Comparison of ENCODE assay signal across 1 cellular context in the genomic region with DNA sequence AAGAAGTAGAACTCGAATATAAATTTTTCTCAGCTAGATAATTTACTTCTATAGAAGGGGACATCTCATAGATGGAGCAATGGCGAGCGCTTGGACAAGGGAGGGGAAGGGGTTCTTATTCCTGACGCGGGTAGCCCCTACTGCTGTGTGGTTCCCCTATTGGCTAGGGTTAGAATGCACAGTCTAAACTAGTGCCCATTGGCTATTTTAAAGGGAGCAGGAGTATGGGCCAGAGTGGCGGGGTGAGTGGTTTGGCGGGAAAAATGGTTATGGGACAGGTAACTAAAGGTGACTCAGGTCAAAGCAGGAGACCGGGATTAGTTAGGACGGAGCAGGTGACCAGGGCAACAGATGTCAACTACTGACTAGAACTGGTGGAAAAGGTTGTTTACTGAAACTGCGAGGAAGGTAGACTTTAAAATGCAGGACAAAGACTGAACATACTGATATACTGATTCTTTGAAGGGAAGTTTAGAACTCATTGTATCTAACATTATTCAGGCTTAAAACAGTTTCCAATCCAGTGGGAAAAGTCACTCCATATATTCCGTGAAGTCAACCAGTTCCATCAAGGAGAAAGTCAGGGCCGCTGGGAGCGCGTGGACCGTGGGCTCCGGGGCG.
A peak's percentile ranks its signal among the peaks of the same experiment; 100 is the strongest.
TF ChIP-seq lines count a peak whose summit lies in the region.

No MANE protein-coding gene starts in this region.

TF ChIP-seq in K562, 482 proteins besides CTCF, POLR2A, EP300 and RAD21 (continued from another document and continues in another):
- no peak for TF ChIP-seq RERE (CRISPR knock-in tag; IDR thresholded peaks at IDR 0.05; ENCODE audit: borderline replicate concordance)
- no peak for TF ChIP-seq IRF1 (CRISPR knock-in tag; IDR thresholded peaks at IDR 0.05; ENCODE audit: borderline replicate concordance)
- TF ChIP-seq DIDO1 (tag; IDR thresholded peaks at IDR 0.05; ENCODE audit: low read depth) = no peak
- TF ChIP-seq NFRKB (IDR thresholded peaks at IDR 0.05; ENCODE audit: low read depth) = peak; percentile 64; the same call in 1 of the 2 replicates
- TF ChIP-seq POLR2B (IDR thresholded peaks at IDR 0.05; ENCODE audit: low read depth, partially characterized antibody) = no peak
- TF ChIP-seq, protein P1, sequence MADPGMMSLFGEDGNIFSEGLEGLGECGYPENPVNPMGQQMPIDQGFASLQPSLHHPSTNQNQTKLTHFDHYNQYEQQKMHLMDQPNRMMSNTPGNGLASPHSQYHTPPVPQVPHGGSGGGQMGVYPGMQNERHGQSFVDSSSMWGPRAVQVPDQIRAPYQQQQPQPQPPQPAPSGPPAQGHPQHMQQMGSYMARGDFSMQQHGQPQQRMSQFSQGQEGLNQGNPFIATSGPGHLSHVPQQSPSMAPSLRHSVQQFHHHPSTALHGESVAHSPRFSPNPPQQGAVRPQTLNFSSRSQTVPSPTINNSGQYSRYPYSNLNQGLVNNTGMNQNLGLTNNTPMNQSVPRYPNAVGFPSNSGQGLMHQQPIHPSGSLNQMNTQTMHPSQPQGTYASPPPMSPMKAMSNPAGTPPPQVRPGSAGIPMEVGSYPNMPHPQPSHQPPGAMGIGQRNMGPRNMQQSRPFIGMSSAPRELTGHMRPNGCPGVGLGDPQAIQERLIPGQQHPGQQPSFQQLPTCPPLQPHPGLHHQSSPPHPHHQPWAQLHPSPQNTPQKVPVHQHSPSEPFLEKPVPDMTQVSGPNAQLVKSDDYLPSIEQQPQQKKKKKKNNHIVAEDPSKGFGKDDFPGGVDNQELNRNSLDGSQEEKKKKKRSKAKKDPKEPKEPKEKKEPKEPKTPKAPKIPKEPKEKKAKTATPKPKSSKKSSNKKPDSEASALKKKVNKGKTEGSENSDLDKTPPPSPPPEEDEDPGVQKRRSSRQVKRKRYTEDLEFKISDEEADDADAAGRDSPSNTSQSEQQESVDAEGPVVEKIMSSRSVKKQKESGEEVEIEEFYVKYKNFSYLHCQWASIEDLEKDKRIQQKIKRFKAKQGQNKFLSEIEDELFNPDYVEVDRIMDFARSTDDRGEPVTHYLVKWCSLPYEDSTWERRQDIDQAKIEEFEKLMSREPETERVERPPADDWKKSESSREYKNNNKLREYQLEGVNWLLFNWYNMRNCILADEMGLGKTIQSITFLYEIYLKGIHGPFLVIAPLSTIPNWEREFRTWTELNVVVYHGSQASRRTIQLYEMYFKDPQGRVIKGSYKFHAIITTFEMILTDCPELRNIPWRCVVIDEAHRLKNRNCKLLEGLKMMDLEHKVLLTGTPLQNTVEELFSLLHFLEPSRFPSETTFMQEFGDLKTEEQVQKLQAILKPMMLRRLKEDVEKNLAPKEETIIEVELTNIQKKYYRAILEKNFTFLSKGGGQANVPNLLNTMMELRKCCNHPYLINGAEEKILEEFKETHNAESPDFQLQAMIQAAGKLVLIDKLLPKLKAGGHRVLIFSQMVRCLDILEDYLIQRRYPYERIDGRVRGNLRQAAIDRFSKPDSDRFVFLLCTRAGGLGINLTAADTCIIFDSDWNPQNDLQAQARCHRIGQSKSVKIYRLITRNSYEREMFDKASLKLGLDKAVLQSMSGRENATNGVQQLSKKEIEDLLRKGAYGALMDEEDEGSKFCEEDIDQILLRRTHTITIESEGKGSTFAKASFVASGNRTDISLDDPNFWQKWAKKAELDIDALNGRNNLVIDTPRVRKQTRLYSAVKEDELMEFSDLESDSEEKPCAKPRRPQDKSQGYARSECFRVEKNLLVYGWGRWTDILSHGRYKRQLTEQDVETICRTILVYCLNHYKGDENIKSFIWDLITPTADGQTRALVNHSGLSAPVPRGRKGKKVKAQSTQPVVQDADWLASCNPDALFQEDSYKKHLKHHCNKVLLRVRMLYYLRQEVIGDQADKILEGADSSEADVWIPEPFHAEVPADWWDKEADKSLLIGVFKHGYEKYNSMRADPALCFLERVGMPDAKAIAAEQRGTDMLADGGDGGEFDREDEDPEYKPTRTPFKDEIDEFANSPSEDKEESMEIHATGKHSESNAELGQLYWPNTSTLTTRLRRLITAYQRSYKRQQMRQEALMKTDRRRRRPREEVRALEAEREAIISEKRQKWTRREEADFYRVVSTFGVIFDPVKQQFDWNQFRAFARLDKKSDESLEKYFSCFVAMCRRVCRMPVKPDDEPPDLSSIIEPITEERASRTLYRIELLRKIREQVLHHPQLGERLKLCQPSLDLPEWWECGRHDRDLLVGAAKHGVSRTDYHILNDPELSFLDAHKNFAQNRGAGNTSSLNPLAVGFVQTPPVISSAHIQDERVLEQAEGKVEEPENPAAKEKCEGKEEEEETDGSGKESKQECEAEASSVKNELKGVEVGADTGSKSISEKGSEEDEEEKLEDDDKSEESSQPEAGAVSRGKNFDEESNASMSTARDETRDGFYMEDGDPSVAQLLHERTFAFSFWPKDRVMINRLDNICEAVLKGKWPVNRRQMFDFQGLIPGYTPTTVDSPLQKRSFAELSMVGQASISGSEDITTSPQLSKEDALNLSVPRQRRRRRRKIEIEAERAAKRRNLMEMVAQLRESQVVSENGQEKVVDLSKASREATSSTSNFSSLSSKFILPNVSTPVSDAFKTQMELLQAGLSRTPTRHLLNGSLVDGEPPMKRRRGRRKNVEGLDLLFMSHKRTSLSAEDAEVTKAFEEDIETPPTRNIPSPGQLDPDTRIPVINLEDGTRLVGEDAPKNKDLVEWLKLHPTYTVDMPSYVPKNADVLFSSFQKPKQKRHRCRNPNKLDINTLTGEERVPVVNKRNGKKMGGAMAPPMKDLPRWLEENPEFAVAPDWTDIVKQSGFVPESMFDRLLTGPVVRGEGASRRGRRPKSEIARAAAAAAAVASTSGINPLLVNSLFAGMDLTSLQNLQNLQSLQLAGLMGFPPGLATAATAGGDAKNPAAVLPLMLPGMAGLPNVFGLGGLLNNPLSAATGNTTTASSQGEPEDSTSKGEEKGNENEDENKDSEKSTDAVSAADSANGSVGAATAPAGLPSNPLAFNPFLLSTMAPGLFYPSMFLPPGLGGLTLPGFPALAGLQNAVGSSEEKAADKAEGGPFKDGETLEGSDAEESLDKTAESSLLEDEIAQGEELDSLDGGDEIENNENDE (IDR thresholded peaks at IDR 0.05; ENCODE audit: low read depth, low read length) = no peak
- no peak for TF ChIP-seq ELF1 (tag; IDR thresholded peaks at IDR 0.05)
- no peak for TF ChIP-seq UBTF (IDR thresholded peaks at IDR 0.05; ENCODE audit: borderline replicate concordance in 1 of 2, low read depth in 2 of 2, low read length in 2 of 2)
- TF ChIP-seq GATAD2B (IDR thresholded peaks at IDR 0.05; ENCODE audit: borderline replicate concordance) = no peak
- peak; percentile 17; the same call in 1 of the 2 replicates for TF ChIP-seq ARID1B (IDR thresholded peaks at IDR 0.05)
- TF ChIP-seq STAG1 (CRISPR knock-in tag; IDR thresholded peaks at IDR 0.05; ENCODE audit: borderline replicate concordance) = no peak
- TF ChIP-seq, protein P2, sequence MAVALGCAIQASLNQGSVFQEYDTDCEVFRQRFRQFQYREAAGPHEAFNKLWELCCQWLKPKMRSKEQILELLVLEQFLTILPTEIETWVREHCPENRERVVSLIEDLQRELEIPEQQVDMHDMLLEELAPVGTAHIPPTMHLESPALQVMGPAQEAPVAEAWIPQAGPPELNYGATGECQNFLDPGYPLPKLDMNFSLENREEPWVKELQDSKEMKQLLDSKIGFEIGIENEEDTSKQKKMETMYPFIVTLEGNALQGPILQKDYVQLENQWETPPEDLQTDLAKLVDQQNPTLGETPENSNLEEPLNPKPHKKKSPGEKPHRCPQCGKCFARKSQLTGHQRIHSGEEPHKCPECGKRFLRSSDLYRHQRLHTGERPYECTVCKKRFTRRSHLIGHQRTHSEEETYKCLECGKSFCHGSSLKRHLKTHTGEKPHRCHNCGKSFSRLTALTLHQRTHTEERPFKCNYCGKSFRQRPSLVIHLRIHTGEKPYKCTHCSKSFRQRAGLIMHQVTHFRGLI (CRISPR knock-in tag; IDR thresholded peaks at IDR 0.05) = no peak
- no peak for TF ChIP-seq ZBTB17 (CRISPR knock-in tag; IDR thresholded peaks at IDR 0.05)
- TF ChIP-seq, protein P3, sequence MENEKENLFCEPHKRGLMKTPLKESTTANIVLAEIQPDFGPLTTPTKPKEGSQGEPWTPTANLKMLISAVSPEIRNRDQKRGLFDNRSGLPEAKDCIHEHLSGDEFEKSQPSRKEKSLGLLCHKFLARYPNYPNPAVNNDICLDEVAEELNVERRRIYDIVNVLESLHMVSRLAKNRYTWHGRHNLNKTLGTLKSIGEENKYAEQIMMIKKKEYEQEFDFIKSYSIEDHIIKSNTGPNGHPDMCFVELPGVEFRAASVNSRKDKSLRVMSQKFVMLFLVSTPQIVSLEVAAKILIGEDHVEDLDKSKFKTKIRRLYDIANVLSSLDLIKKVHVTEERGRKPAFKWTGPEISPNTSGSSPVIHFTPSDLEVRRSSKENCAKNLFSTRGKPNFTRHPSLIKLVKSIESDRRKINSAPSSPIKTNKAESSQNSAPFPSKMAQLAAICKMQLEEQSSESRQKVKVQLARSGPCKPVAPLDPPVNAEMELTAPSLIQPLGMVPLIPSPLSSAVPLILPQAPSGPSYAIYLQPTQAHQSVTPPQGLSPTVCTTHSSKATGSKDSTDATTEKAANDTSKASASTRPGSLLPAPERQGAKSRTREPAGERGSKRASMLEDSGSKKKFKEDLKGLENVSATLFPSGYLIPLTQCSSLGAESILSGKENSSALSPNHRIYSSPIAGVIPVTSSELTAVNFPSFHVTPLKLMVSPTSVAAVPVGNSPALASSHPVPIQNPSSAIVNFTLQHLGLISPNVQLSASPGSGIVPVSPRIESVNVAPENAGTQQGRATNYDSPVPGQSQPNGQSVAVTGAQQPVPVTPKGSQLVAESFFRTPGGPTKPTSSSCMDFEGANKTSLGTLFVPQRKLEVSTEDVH (IDR thresholded peaks at IDR 0.05; ENCODE audit: low read depth, partially characterized antibody) = peak; percentile 88
- peak; percentile 90 for TF ChIP-seq E2F3 (CRISPR knock-in tag; IDR thresholded peaks at IDR 0.05)
- TF ChIP-seq ZNF785 (CRISPR knock-in tag; IDR thresholded peaks at IDR 0.05) = no peak
- no peak for TF ChIP-seq HNRNPK (IDR thresholded peaks at IDR 0.05; ENCODE audit: low read depth, low read length, poor library complexity, severe bottlenecking)
- TF ChIP-seq MXI1 (IDR thresholded peaks at IDR 0.05; ENCODE audit: low read depth, low read length) = no peak
- TF ChIP-seq ZBTB2 (IDR thresholded peaks at IDR 0.05) = peak; percentile 11; the same call in 1 of the 2 replicates
